Comparison of ENCODE assay signal across 1 cellular context in the genomic region with DNA sequence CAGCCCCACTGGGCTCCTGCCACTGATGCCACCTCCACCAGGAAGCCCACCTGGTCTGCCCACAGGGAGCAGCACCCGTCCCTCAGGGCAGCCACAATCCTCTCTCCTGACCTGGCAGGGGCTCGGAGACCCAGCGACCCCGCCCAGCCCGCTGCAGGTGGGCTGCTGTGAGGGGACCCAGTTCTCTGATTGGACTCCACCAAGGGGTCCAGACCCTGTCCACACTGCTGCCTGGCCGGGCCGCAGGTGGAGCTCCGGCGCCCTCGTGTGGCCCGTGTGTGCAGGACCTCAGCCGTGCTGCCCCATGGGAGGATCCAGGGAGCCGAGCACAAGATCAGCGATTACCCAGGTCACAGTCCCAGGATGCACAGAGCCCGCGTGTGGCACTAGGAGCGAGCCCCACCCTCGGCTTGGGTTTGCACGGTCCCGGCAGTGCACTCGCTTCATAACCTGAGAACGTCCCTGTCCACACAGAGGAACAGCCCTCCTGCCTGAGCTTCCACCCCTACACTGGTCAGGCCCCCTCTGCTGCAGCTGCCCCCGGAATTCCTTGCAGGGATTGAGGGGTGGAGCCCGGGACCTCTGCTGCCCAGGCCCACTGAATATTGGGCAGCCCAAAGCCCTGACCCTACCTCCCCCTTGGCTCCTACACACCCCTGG.
TF ChIP-seq lines count a peak whose summit lies in the region.

No MANE protein-coding gene starts in this region.

TF ChIP-seq in HEK293, 187 proteins besides CTCF, POLR2A, EP300 and RAD21 (continued from another document and continues in another):
- TF ChIP-seq REST (tag by site-specific recombination; IDR thresholded peaks at IDR 0.05) (no peak), ZNF19 (tag by site-specific recombination; IDR thresholded peaks at IDR 0.05; ENCODE audit: low read depth) (no peak), ZNF239 (tag by site-specific recombination; IDR thresholded peaks at IDR 0.05) (no peak), KLF16 (tag by site-specific recombination; IDR thresholded peaks at IDR 0.05) (no peak), ZNF335 (tag by site-specific recombination; conservative IDR thresholded peaks at IDR 0.05) (peak; percentile 67), ZNF777 (tag by site-specific recombination; IDR thresholded peaks at IDR 0.05; ENCODE audit: borderline replicate concordance) (no peak), ZNF24 (tag by site-specific recombination; IDR thresholded peaks at IDR 0.05) (no peak), ZNF843 (tag by site-specific recombination; IDR thresholded peaks at IDR 0.05) (no peak), ZNF768 (tag by site-specific recombination; IDR thresholded peaks at IDR 0.05) (no peak), ZNF10 (tag by site-specific recombination; IDR thresholded peaks at IDR 0.05) (no peak), ZIC2 (tag by site-specific recombination; IDR thresholded peaks at IDR 0.05) (peak; percentile 30; the same call in 1 of the 2 replicates), ZNF391 (tag by site-specific recombination; IDR thresholded peaks at IDR 0.05; ENCODE audit: borderline replicate concordance, low read depth) (no peak; the same call in 1 of the 2 replicates), GFI1B (tag by site-specific recombination; IDR thresholded peaks at IDR 0.05) (no peak), ZNF2 (tag by site-specific recombination; IDR thresholded peaks at IDR 0.05) (peak; percentile 59; the same call in 1 of the 2 replicates), ZNF202 (tag by site-specific recombination; IDR thresholded peaks at IDR 0.05; ENCODE audit: borderline replicate concordance) (no peak), ZNF558 (tag by site-specific recombination; IDR thresholded peaks at IDR 0.05) (no peak), ZNF362 (tag by site-specific recombination; IDR thresholded peaks at IDR 0.05) (no peak), INSM2 (tag by site-specific recombination; IDR thresholded peaks at IDR 0.05) (no peak), ZFP69B (tag by site-specific recombination; IDR thresholded peaks at IDR 0.05) (no peak), ZNF174 (tag by site-specific recombination; IDR thresholded peaks at IDR 0.05) (no peak), ZNF501 (tag by site-specific recombination; IDR thresholded peaks at IDR 0.05) (no peak), ZNF350 (tag by site-specific recombination; IDR thresholded peaks at IDR 0.05) (no peak), ZNF791 (tag by site-specific recombination; IDR thresholded peaks at IDR 0.05) (no peak), ZBTB20 (tag by site-specific recombination; IDR thresholded peaks at IDR 0.05) (no peak), ZNF621 (tag by site-specific recombination; IDR thresholded peaks at IDR 0.05) (no peak), ZNF292 (tag by site-specific recombination; IDR thresholded peaks at IDR 0.05; ENCODE audit: borderline replicate concordance, low read depth) (no peak), ZNF221 (tag by site-specific recombination; IDR thresholded peaks at IDR 0.05; ENCODE audit: borderline replicate concordance) (no peak), ZNF146 (tag by site-specific recombination; IDR thresholded peaks at IDR 0.05) (no peak), SP7 (tag by site-specific recombination; IDR thresholded peaks at IDR 0.05) (no peak), ZXDB (tag by site-specific recombination; IDR thresholded peaks at IDR 0.05) (no peak), ZNF658 (tag by site-specific recombination; IDR thresholded peaks at IDR 0.05) (no peak), SP3 (tag by site-specific recombination; IDR thresholded peaks at IDR 0.05) (no peak), KLF9 (tag by site-specific recombination; IDR thresholded peaks at IDR 0.05; ENCODE audit: low read depth) (peak; percentile 32; the same call in 1 of the 2 replicates), ZNF169 (tag by site-specific recombination; IDR thresholded peaks at IDR 0.05) (no peak), ZNF76 (tag by site-specific recombination; IDR thresholded peaks at IDR 0.05; ENCODE audit: borderline replicate concordance, low read depth) (peak; percentile 89), ZNF48 (tag by site-specific recombination; IDR thresholded peaks at IDR 0.05) (no peak), TCF7L2 (IDR thresholded peaks at IDR 0.05; ENCODE audit: borderline replicate concordance, low read depth, low read length) (no peak), KLF1 (tag by site-specific recombination; IDR thresholded peaks at IDR 0.05) (0 out of 2 replicates have a peak, but pooled peaks have one; percentile 21), ZNF157 (tag by site-specific recombination; IDR thresholded peaks at IDR 0.05) (no peak), HOXD13 (CRISPR knock-in tag; IDR thresholded peaks at IDR 0.05; ENCODE audit: borderline replicate concordance) (no peak), ZNF776 (tag by site-specific recombination; IDR thresholded peaks at IDR 0.05; ENCODE audit: borderline replicate concordance) (no peak), ZNF404 (tag by site-specific recombination; IDR thresholded peaks at IDR 0.05) (no peak), ZNF394 (tag by site-specific recombination; IDR thresholded peaks at IDR 0.05; ENCODE audit: borderline replicate concordance) (no peak), ZNF837 (tag by site-specific recombination; IDR thresholded peaks at IDR 0.05) (no peak), ZNF37A (tag by site-specific recombination; IDR thresholded peaks at IDR 0.05) (no peak), ZNF510 (tag by site-specific recombination; IDR thresholded peaks at IDR 0.05; ENCODE audit: insufficient replicate concordance) (no peak), ZNF211 (tag by site-specific recombination; IDR thresholded peaks at IDR 0.05; ENCODE audit: low read depth) (no peak), PBX3 (CRISPR knock-in tag; IDR thresholded peaks at IDR 0.05) (no peak), GLIS1 (tag by site-specific recombination; IDR thresholded peaks at IDR 0.05) (peak; percentile 78), ZBTB17 (tag by site-specific recombination; IDR thresholded peaks at IDR 0.05) (peak; percentile 89), WT1 (tag by site-specific recombination; IDR thresholded peaks at IDR 0.05) (0 out of 2 replicates have a peak, but pooled peaks have one; percentile 11), ZNF311 (tag by site-specific recombination; IDR thresholded peaks at IDR 0.05; ENCODE audit: borderline replicate concordance) (no peak), ZNF324 (tag by site-specific recombination; IDR thresholded peaks at IDR 0.05) (no peak), ZNF138 (tag by site-specific recombination; IDR thresholded peaks at IDR 0.05; ENCODE audit: borderline replicate concordance) (no peak), ZNF707 (tag by site-specific recombination; IDR thresholded peaks at IDR 0.05) (no peak), ZNF701 (tag by site-specific recombination; IDR thresholded peaks at IDR 0.05) (no peak), ZNF654 (tag by site-specific recombination; IDR thresholded peaks at IDR 0.05; ENCODE audit: low read depth) (peak; percentile 92), ZFP3 (tag by site-specific recombination; IDR thresholded peaks at IDR 0.05; ENCODE audit: low read depth) (no peak), BCL11A (tag by site-specific recombination; IDR thresholded peaks at IDR 0.05; ENCODE audit: low read depth) (no peak), GLI2 (tag by site-specific recombination; IDR thresholded peaks at IDR 0.05; ENCODE audit: borderline replicate concordance, low read depth) (no peak), KLF7 (tag by site-specific recombination; IDR thresholded peaks at IDR 0.05; ENCODE audit: borderline replicate concordance) (no peak), ZNF629 (tag by site-specific recombination; IDR thresholded peaks at IDR 0.05) (no peak), ZNF133 (tag by site-specific recombination; IDR thresholded peaks at IDR 0.05) (no peak)
- TF ChIP-seq, protein P1, sequence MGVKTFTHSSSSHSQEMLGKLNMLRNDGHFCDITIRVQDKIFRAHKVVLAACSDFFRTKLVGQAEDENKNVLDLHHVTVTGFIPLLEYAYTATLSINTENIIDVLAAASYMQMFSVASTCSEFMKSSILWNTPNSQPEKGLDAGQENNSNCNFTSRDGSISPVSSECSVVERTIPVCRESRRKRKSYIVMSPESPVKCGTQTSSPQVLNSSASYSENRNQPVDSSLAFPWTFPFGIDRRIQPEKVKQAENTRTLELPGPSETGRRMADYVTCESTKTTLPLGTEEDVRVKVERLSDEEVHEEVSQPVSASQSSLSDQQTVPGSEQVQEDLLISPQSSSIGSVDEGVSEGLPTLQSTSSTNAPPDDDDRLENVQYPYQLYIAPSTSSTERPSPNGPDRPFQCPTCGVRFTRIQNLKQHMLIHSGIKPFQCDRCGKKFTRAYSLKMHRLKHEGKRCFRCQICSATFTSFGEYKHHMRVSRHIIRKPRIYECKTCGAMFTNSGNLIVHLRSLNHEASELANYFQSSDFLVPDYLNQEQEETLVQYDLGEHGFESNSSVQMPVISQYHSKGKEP (tag by site-specific recombination; IDR thresholded peaks at IDR 0.05) = no peak
